ENCODE assay signal across 11 cellular contexts in the genomic region with DNA sequence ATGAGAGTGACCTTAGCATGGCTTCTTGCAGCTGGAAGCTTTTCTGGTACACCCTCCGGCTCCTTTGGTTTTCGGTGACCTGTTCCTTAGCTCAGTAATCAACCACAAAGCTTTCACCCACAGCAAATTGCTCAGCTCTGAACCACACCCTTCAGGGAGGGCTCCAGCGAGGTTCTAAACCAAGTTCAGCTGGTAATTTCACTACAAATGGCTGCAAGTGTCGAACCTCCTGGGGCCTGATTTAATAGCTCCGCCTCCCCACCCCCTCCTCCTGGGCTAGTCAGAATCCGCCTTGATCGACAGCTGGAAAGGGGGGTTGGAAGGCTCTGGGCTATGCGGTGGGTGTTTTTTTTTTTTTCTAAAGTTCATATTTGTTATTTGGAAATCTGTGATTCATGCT.
DNase-seq lines count a peak whose midpoint lies in the region; ATAC-seq, FAIRE-seq and TF ChIP-seq lines count a peak whose summit lies in the region.
"Had no signal": no experiment of that assay in that cellular context is flagged by ENCODE, and none has a peak within 500 bp of the region (broad histone marks: within the 10 kb centered on the region; RNA-seq: fewer than 3 reads in every experiment).

No MANE protein-coding gene starts in this region.

- no peak for TF ChIP-seq CTCF in GM12878 (IDR thresholded peaks at IDR 0.05 in 2 of 3, conservative IDR thresholded peaks at IDR 0.05 in 1 of 3; ENCODE audit: control insufficient read depth in 2 of 3, extremely low read depth in 1 of 3, insufficient read depth in 1 of 3, low read depth in 3 of 3, low read length in 3 of 3)

- H3K27ac ChIP-seq in GM12878 (ENCODE audit: control insufficient read depth, insufficient read depth): no peak overlapping the region

- intact Hi-C loops in GM12878 (cut with micrococcal nuclease; ENCODE audit: unreplicated experiment): no loop called here

- DNase-seq in AG20443 (ENCODE audit: low spot score): peak; percentile 84
- peak; percentile 74 for DNase-seq in HT1080 (ENCODE audit: low read depth)
- DNase-seq in GM12878 (ENCODE audit: low read depth, low spot score): no peak
- DNase-seq in kidney tubule cell (ENCODE audit: low spot score): peak; percentile 4
- DNase-seq in ureter (ENCODE audit: low spot score): no peak
- DNase-seq: activated T-cell treated with anti-CD3 and anti-CD28 coated beads, Interleukin-2, amount 50 U/mL, for 24 hours had no signal

- H3K4me3 ChIP-seq in GM12878: no peak overlapping the region
- H3K4me3 ChIP-seq: coronary artery had no signal

- POLR2A ChIA-PET in GM12878 (lab: Charles Lee): no interaction called here

- no peak for TF ChIP-seq POLR2A in GM12878 (IDR thresholded peaks at IDR 0.05; ENCODE audit: low read depth, low read length)

- WGBS in GM12878 (ENCODE audit: insufficient coverage, insufficient replicate concordance, low lambda C conversion rate, missing lambda C conversion rate): 1% methylated on average over 8 of the region's 8 CpGs

- no peak overlapping the region for H3K9ac ChIP-seq in GM12878 (ENCODE audit: control insufficient read depth, insufficient read depth, low read length)

- no peak for FAIRE-seq in GM12878 (lab: Jason Lieb, UNC)
- FAIRE-seq: islet of Langerhans had no signal

- H3K27me3 ChIP-seq in GM12878 (replicated peaks in 1 of 2; ENCODE audit: control insufficient read depth in 2 of 2, insufficient read depth in 2 of 2, low read length in 1 of 2): peaks cover 0 to 2% of the 10 kb centered on the region in 2 experiments; a peak in 2 of 4 replicates

- SMC1A ChIA-PET in GM12878 (lab: Charles Lee; ENCODE audit: uncharacterized antibody, unreplicated experiment): no interaction called here

- TF ChIP-seq EP300 in GM12878 (IDR thresholded peaks at IDR 0.05; ENCODE audit: borderline replicate concordance in 1 of 2, control insufficient read depth in 1 of 2, low read depth in 2 of 2, low read length in 2 of 2): no peak

- no peak overlapping the region for H2AFZ ChIP-seq in GM12878 (ENCODE audit: control insufficient read depth, low read depth, low read length)

- no peaks in the 10 kb centered on the region for H3K36me3 ChIP-seq in GM12878 (ENCODE audit: control insufficient read depth in 2 of 2, insufficient read depth in 2 of 2, low read length in 1 of 2)

- no peaks in the 10 kb centered on the region for H4K20me1 ChIP-seq in GM12878 (ENCODE audit: control insufficient read depth, insufficient read depth)

- H3K4me1 ChIP-seq in GM12878 (ENCODE audit: control insufficient read depth, insufficient read depth, low read length): no peaks in the 10 kb centered on the region

- H3K79me2 ChIP-seq in GM12878 (ENCODE audit: control insufficient read depth, insufficient read depth, low read length): no peaks in the 10 kb centered on the region

- ATAC-seq in GM12878 (peak; percentile 83), GM21737 (IDR thresholded peaks at IDR 0.05; ENCODE audit: unreplicated experiment) (no peak), GM18511 (IDR thresholded peaks at IDR 0.05; ENCODE audit: unreplicated experiment) (no peak), SK-N-SH treated with all-trans-retinoic acid at 6 μM for 48 hours (no peak)

- TF ChIP-seq RAD21 in GM12878 (IDR thresholded peaks at IDR 0.05; ENCODE audit: insufficient read depth, low read depth, low read length): no peak

- no peaks in the 10 kb centered on the region for H3K9me3 ChIP-seq in GM12878 (replicated peaks; ENCODE audit: control insufficient read depth, insufficient read depth, low read length)

- in situ Hi-C loops in GM12878 (cut with MboI): no loop called here

- CTCF ChIA-PET in GM12878 (lab: Yijun Ruan, JAX): interaction anchor here (1.1 to 1.2 kb wide), 2 partner anchors 11 to 34 kb away, joined by 3 to 4 read pairs; no protein-coding TSS in a partner anchor

- RAD21 ChIA-PET in GM12878 (lab: Charles Lee; ENCODE audit: unreplicated experiment): no interaction called here

- no peak overlapping the region for H3K4me2 ChIP-seq in GM12878 (ENCODE audit: control insufficient read depth, insufficient read depth)

- BruUV-seq in GM12878 (replicated peaks; lab: Mats Ljungman, UMichigan): no TSS peak

TF ChIP-seq in GM12878, 131 proteins besides CTCF, POLR2A, EP300 and RAD21 (continues in another document):
- no peak for TF ChIP-seq SREBF1 (IDR thresholded peaks at IDR 0.05; ENCODE audit: low read length)
- TF ChIP-seq, protein P1, sequence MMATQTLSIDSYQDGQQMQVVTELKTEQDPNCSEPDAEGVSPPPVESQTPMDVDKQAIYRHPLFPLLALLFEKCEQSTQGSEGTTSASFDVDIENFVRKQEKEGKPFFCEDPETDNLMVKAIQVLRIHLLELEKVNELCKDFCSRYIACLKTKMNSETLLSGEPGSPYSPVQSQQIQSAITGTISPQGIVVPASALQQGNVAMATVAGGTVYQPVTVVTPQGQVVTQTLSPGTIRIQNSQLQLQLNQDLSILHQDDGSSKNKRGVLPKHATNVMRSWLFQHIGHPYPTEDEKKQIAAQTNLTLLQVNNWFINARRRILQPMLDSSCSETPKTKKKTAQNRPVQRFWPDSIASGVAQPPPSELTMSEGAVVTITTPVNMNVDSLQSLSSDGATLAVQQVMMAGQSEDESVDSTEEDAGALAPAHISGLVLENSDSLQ (IDR thresholded peaks at IDR 0.05): peak; percentile 44; the same call in 1 of the 2 replicates
- TF ChIP-seq, protein P2, sequence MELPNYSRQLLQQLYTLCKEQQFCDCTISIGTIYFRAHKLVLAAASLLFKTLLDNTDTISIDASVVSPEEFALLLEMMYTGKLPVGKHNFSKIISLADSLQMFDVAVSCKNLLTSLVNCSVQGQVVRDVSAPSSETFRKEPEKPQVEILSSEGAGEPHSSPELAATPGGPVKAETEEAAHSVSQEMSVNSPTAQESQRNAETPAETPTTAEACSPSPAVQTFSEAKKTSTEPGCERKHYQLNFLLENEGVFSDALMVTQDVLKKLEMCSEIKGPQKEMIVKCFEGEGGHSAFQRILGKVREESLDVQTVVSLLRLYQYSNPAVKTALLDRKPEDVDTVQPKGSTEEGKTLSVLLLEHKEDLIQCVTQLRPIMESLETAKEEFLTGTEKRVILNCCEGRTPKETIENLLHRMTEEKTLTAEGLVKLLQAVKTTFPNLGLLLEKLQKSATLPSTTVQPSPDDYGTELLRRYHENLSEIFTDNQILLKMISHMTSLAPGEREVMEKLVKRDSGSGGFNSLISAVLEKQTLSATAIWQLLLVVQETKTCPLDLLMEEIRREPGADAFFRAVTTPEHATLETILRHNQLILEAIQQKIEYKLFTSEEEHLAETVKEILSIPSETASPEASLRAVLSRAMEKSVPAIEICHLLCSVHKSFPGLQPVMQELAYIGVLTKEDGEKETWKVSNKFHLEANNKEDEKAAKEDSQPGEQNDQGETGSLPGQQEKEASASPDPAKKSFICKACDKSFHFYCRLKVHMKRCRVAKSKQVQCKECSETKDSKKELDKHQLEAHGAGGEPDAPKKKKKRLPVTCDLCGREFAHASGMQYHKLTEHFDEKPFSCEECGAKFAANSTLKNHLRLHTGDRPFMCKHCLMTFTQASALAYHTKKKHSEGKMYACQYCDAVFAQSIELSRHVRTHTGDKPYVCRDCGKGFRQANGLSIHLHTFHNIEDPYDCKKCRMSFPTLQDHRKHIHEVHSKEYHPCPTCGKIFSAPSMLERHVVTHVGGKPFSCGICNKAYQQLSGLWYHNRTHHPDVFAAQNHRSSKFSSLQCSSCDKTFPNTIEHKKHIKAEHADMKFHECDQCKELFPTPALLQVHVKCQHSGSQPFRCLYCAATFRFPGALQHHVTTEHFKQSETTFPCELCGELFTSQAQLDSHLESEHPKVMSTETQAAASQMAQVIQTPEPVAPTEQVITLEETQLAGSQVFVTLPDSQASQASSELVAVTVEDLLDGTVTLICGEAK (IDR thresholded peaks at IDR 0.05; ENCODE audit: borderline replicate concordance): no peak

TF ChIP-seq in SK-N-SH treated with all-trans-retinoic acid at 6 μM for 48 hours, 23 proteins besides CTCF, POLR2A, EP300 and RAD21:
- TF ChIP-seq ISL1 (CRISPR knock-in tag; IDR thresholded peaks at IDR 0.05) (no peak), CSDC2 (CRISPR knock-in tag; IDR thresholded peaks at IDR 0.05) (no peak), ESRRG (CRISPR knock-in tag; IDR thresholded peaks at IDR 0.05) (no peak), RARB (CRISPR knock-in tag; IDR thresholded peaks at IDR 0.05) (no peak), ZNF8 (CRISPR knock-in tag; IDR thresholded peaks at IDR 0.05) (no peak), ZNF70 (CRISPR knock-in tag; IDR thresholded peaks at IDR 0.05) (no peak), ZNF565 (CRISPR knock-in tag; conservative IDR thresholded peaks at IDR 0.05; ENCODE audit: low read depth) (no peak), TOX (CRISPR knock-in tag; IDR thresholded peaks at IDR 0.05; ENCODE audit: borderline replicate concordance) (no peak), PPARA (CRISPR knock-in tag; IDR thresholded peaks at IDR 0.05; ENCODE audit: borderline replicate concordance) (no peak), ARNTL (CRISPR knock-in tag; IDR thresholded peaks at IDR 0.05; ENCODE audit: borderline replicate concordance, low read depth) (no peak), ZC3H10 (CRISPR knock-in tag; IDR thresholded peaks at IDR 0.05) (no peak), BACH2 (CRISPR knock-in tag; IDR thresholded peaks at IDR 0.05; ENCODE audit: borderline replicate concordance) (no peak)
- TF ChIP-seq, protein P3, sequence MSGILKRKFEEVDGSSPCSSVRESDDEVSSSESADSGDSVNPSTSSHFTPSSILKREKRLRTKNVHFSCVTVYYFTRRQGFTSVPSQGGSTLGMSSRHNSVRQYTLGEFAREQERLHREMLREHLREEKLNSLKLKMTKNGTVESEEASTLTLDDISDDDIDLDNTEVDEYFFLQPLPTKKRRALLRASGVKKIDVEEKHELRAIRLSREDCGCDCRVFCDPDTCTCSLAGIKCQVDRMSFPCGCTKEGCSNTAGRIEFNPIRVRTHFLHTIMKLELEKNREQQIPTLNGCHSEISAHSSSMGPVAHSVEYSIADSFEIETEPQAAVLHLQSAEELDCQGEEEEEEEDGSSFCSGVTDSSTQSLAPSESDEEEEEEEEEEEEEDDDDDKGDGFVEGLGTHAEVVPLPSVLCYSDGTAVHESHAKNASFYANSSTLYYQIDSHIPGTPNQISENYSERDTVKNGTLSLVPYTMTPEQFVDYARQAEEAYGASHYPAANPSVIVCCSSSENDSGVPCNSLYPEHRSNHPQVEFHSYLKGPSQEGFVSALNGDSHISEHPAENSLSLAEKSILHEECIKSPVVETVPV (CRISPR knock-in tag; IDR thresholded peaks at IDR 0.05): no peak

Comparison
In these comparisons a context has a peak if more than half of its experiments do, and no peak if none do; other contexts are left out.
1. DNase-seq: peak in AG20443 (single experiment), HT1080 (single experiment) and kidney tubule cell (single experiment); none in GM12878 (single experiment) and ureter (single experiment).